In the genomic region with DNA sequence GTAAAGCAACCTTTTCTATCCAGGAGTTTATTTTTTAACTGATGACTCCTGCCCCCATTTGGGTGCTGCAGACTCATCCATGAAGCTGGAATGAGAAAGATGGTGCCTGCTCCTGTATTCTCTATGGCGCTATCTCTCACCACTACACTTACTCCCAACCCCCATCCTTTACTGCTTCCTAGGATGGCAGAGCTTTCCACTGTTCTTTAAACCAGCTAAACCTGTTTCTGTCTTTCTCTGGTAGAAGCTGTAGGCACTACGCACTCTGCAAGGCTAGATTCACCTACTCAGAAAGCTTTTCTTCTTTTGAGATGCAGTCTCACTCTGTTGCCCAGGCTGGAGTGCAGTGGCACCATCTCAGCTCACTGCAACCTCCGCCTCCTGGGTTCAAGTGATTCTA, we compare ENCODE assay signal across 1 cellular context.
TF ChIP-seq lines count a peak whose summit lies in the region.

No MANE protein-coding gene starts in this region.

TF ChIP-seq in HepG2, 621 proteins besides CTCF, POLR2A, EP300 and RAD21:
- TF ChIP-seq ATF7 (IDR thresholded peaks at IDR 0.05) (no peak), ATF7 (CRISPR knock-in tag; IDR thresholded peaks at IDR 0.05) (no peak), HDAC1 (CRISPR knock-in tag; IDR thresholded peaks at IDR 0.05) (no peak), MTERF4 (CRISPR knock-in tag; IDR thresholded peaks at IDR 0.05) (no peak), ZNF615 (CRISPR knock-in tag; IDR thresholded peaks at IDR 0.05; ENCODE audit: borderline replicate concordance) (no peak), PAF1 (CRISPR knock-in tag; IDR thresholded peaks at IDR 0.05) (no peak), PCBP2 (optimal IDR thresholded peaks at IDR 0.05; ENCODE audit: low read depth, low read length, poor library complexity, severe bottlenecking) (no peak), ARID5B (CRISPR knock-in tag; IDR thresholded peaks at IDR 0.05) (no peak)
- TF ChIP-seq, protein P1, sequence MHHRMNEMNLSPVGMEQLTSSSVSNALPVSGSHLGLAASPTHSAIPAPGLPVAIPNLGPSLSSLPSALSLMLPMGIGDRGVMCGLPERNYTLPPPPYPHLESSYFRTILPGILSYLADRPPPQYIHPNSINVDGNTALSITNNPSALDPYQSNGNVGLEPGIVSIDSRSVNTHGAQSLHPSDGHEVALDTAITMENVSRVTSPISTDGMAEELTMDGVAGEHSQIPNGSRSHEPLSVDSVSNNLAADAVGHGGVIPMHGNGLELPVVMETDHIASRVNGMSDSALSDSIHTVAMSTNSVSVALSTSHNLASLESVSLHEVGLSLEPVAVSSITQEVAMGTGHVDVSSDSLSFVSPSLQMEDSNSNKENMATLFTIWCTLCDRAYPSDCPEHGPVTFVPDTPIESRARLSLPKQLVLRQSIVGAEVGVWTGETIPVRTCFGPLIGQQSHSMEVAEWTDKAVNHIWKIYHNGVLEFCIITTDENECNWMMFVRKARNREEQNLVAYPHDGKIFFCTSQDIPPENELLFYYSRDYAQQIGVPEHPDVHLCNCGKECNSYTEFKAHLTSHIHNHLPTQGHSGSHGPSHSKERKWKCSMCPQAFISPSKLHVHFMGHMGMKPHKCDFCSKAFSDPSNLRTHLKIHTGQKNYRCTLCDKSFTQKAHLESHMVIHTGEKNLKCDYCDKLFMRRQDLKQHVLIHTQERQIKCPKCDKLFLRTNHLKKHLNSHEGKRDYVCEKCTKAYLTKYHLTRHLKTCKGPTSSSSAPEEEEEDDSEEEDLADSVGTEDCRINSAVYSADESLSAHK (CRISPR knock-in tag; IDR thresholded peaks at IDR 0.05; ENCODE audit: borderline replicate concordance): no peak
- TF ChIP-seq, protein P2, sequence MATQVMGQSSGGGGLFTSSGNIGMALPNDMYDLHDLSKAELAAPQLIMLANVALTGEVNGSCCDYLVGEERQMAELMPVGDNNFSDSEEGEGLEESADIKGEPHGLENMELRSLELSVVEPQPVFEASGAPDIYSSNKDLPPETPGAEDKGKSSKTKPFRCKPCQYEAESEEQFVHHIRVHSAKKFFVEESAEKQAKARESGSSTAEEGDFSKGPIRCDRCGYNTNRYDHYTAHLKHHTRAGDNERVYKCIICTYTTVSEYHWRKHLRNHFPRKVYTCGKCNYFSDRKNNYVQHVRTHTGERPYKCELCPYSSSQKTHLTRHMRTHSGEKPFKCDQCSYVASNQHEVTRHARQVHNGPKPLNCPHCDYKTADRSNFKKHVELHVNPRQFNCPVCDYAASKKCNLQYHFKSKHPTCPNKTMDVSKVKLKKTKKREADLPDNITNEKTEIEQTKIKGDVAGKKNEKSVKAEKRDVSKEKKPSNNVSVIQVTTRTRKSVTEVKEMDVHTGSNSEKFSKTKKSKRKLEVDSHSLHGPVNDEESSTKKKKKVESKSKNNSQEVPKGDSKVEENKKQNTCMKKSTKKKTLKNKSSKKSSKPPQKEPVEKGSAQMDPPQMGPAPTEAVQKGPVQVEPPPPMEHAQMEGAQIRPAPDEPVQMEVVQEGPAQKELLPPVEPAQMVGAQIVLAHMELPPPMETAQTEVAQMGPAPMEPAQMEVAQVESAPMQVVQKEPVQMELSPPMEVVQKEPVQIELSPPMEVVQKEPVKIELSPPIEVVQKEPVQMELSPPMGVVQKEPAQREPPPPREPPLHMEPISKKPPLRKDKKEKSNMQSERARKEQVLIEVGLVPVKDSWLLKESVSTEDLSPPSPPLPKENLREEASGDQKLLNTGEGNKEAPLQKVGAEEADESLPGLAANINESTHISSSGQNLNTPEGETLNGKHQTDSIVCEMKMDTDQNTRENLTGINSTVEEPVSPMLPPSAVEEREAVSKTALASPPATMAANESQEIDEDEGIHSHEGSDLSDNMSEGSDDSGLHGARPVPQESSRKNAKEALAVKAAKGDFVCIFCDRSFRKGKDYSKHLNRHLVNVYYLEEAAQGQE (IDR thresholded peaks at IDR 0.05; ENCODE audit: borderline replicate concordance in 1 of 2, low read depth in 1 of 2, low read length in 2 of 2): no peak
- TF ChIP-seq, protein P3, sequence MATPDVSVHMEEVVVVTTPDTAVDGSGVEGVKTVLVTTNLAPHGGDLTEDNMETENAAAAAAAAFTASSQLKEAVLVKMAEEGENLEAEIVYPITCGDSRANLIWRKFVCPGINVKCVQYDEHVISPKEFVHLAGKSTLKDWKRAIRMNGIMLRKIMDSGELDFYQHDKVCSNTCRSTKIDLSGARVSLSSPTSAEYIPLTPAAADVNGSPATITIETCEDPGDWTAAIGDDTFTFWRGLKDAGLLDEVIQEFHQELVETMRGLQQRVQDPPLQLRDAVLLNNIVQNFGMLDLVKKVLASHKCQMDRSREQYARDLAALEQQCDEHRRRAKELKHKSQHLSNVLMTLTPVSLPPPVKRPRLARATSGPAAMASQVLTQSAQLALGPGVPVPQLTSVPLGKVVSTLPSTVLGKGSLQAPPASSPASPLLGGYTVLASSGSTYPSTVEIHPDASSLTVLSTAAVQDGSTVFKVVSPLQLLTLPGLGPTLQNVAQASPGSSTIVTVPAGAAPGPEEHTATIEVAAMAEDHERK (CRISPR knock-in tag; IDR thresholded peaks at IDR 0.05; ENCODE audit: low read depth): no peak
